ENCODE assay signal across 22 cellular contexts in genomic region chr5:138790684-138791083, GRCh38. TPM values are rescaled to one million over a fixed set of nuclear protein-coding genes. Genes with fewer than 3 reads are reported as not detected.
DNase-seq lines count a peak whose midpoint lies in the region; ATAC-seq, FAIRE-seq and TF ChIP-seq lines count a peak whose summit lies in the region.
"Had no signal": no experiment of that assay in that cellular context is flagged by ENCODE, and none has a peak within 500 bp of the region (broad histone marks: within the 10 kb centered on the region; RNA-seq: fewer than 3 reads in every experiment).

No MANE protein-coding gene starts in this region.

- H3K27ac ChIP-seq in WERI-Rb-1, result no peak overlapping the region
- H3K27ac ChIP-seq: hepatocyte, KMS-11, upper lobe of left lung had no signal

- no peaks in the 10 kb centered on the region for H3K36me3 Mint-ChIP-seq in activated CD4-positive, alpha-beta T cell treated with anti-CD3 and anti-CD28 coated beads for 36 hours (ENCODE audit: low read depth)
- H3K36me3 Mint-ChIP-seq in glutamatergic neuron (ENCODE audit: unreplicated experiment) (peaks cover 4% of the 10 kb centered on the region), progenitor cell of endocrine pancreas (ENCODE audit: insufficient read depth) (peaks cover 14% of the 10 kb centered on the region)

- peak; percentile 39 for ATAC-seq in activated CD4-positive, alpha-beta T cell treated with anti-CD3 and anti-CD28 coated beads for 36 hours

- intact Hi-C loops in activated CD4-positive, alpha-beta T cell treated with anti-CD3 and anti-CD28 coated beads for 36 hours (cut with DNase I, micrococcal nuclease), result no loop called here

- H3K4me3 Mint-ChIP-seq in activated CD4-positive, alpha-beta T cell treated with anti-CD3 and anti-CD28 coated beads for 36 hours, result no peak overlapping the region
- no peak overlapping the region for H3K4me3 Mint-ChIP-seq in glutamatergic neuron (ENCODE audit: unreplicated experiment)
- no peak overlapping the region for H3K4me3 Mint-ChIP-seq in progenitor cell of endocrine pancreas (ENCODE audit: low read depth)
- H3K4me3 Mint-ChIP-seq: CD8-positive, alpha-beta memory T cell had no signal

- POLR2A ChIA-PET in activated CD4-positive, alpha-beta T cell treated with anti-CD3 and anti-CD28 coated beads for 36 hours (lab: Charles Lee), result no interaction called here

- CTCF ChIA-PET in activated CD4-positive, alpha-beta T cell treated with anti-CD3 and anti-CD28 coated beads for 36 hours (lab: Charles Lee), result interaction anchor here (0.7 to 1.6 kb wide), 9 partner anchors 9 to 522 kb away, joined by 3 to 6 read pairs (median 3); no protein-coding TSS in a partner anchor

- H3K27ac Mint-ChIP-seq in activated CD4-positive, alpha-beta T cell treated with anti-CD3 and anti-CD28 coated beads for 36 hours, result no peak overlapping the region
- H3K27ac Mint-ChIP-seq in glutamatergic neuron (ENCODE audit: unreplicated experiment) (peak overlapping the region; percentile 68), progenitor cell of endocrine pancreas (peak overlapping the region; percentile 76)

- H3K36me3 ChIP-seq in WERI-Rb-1, result peaks cover 16% of the 10 kb centered on the region

- no peaks in the 10 kb centered on the region for H3K9me3 Mint-ChIP-seq in activated CD4-positive, alpha-beta T cell treated with anti-CD3 and anti-CD28 coated beads for 36 hours (ENCODE audit: low read depth)
- peaks cover 6% of the 10 kb centered on the region for H3K9me3 Mint-ChIP-seq in glutamatergic neuron (ENCODE audit: unreplicated experiment)
- no peaks in the 10 kb centered on the region for H3K9me3 Mint-ChIP-seq in progenitor cell of endocrine pancreas (ENCODE audit: low read depth)

- peaks cover 21% of the 10 kb centered on the region for H3K4me1 Mint-ChIP-seq in activated CD4-positive, alpha-beta T cell treated with anti-CD3 and anti-CD28 coated beads for 36 hours
- peaks cover 46% of the 10 kb centered on the region for H3K4me1 Mint-ChIP-seq in glutamatergic neuron (ENCODE audit: low read depth, unreplicated experiment)
- H3K4me1 Mint-ChIP-seq in progenitor cell of endocrine pancreas (ENCODE audit: low read depth), result peaks cover 19% of the 10 kb centered on the region

- H3K9me3 ChIP-seq in WERI-Rb-1 (ENCODE audit: severe bottlenecking), result no peaks in the 10 kb centered on the region
- H3K9me3 ChIP-seq: upper lobe of left lung had no signal

- no peak for DNase-seq in activated CD4-positive, alpha-beta T cell treated with anti-CD3 and anti-CD28 coated beads for 36 hours
- DNase-seq in activated CD4-positive, alpha-beta T cell treated with anti-CD3 and anti-CD28 coated beads for 4 hours, result no peak
- DNase-seq in M059J (ENCODE audit: low read depth) (peak; percentile 43), glutamatergic neuron (no peak), progenitor cell of endocrine pancreas (ENCODE audit: low spot score, unreplicated experiment) (no peak), GM12891 (ENCODE audit: insufficient read length, low spot score) (no peak), WERI-Rb-1 (no peak)
- no peak for DNase-seq in stimulated activated naive CD4-positive, alpha-beta T cell (lab: John Stamatoyannopoulos, UW)
- DNase-seq: activated CD4-positive, alpha-beta T cell treated with anti-CD3 and anti-CD28 coated beads for 48 hours; activated effector memory CD4-positive, alpha-beta T cell treated with anti-CD3 and anti-CD28 coated beads, Interleukin-2, amount 50 U/mL, for 16 hours; CD8-positive, alpha-beta memory T cell; MV-4-11; NCI-H187; NCI-H2227 treated with DMSO at 0.1 percent for 48 hours; NCI-H774; stimulated activated CD4-positive, alpha-beta T cell treated with anti-CD3 and anti-CD28 coated beads, Interleukin-12 subunit alpha, Interleukin-12 subunit beta, amount 100 ng/mL, for 4 hours; upper lobe of left lung had no signal

- H3K27me3 Mint-ChIP-seq in activated CD4-positive, alpha-beta T cell treated with anti-CD3 and anti-CD28 coated beads for 36 hours, result peaks cover 48% of the 10 kb centered on the region
- H3K27me3 Mint-ChIP-seq in glutamatergic neuron (ENCODE audit: unreplicated experiment) (peaks cover 3% of the 10 kb centered on the region), progenitor cell of endocrine pancreas (no peaks in the 10 kb centered on the region)

- FAIRE-seq in GM12891 (lab: Jason Lieb, UNC), result no peak
- FAIRE-seq: endothelial cell of umbilical vein, islet of Langerhans had no signal

- no peak overlapping the region for H3K4me3 ChIP-seq in WERI-Rb-1 (ENCODE audit: low read depth, low read length)
- H3K4me3 ChIP-seq: hepatocyte, lung, upper lobe of left lung had no signal

- TF ChIP-seq CTCF in glutamatergic neuron (IDR thresholded peaks at IDR 0.05; ENCODE audit: partially characterized antibody, unreplicated experiment) (no peak), progenitor cell of endocrine pancreas (IDR thresholded peaks at IDR 0.05; ENCODE audit: unreplicated experiment) (no peak), WERI-Rb-1 (IDR thresholded peaks at IDR 0.05; ENCODE audit: low read depth, low read length) (no peak)

- TF ChIP-seq POLR2A in GM12891 (IDR thresholded peaks at IDR 0.05; ENCODE audit: low read depth, low read length), result no peak

- no peaks in the 10 kb centered on the region for H3K27me3 ChIP-seq in WERI-Rb-1 (ENCODE audit: insufficient read depth, low read depth, severe bottlenecking)
- H3K27me3 ChIP-seq: hepatocyte, upper lobe of left lung had no signal

TF ChIP-seq in GM12891, 5 proteins besides CTCF, POLR2A, EP300 and RAD21:
- TF ChIP-seq TAF1 (IDR thresholded peaks at IDR 0.05; ENCODE audit: low read depth, low read length) (no peak), POU2F2 (IDR thresholded peaks at IDR 0.05; ENCODE audit: low read depth, low read length) (no peak), SPI1 (IDR thresholded peaks at IDR 0.05; ENCODE audit: low read depth, low read length) (no peak), POLR2AphosphoS5 (IDR thresholded peaks at IDR 0.05; ENCODE audit: low read depth, low read length) (no peak), PAX5 (IDR thresholded peaks at IDR 0.05; ENCODE audit: insufficient read depth, low read length, severe bottlenecking) (no peak)

RNA-seq across cellular contexts. Expression of gene CTNNA1, which starts 37.5 kb away (rescaled TPM):
- 10 to 100 TPM; 78.8 to 86.7 TPM for total RNA-seq in activated CD4-positive, alpha-beta T cell treated with anti-CD3 and anti-CD28 coated beads for 36 hours
- 184 and 277 TPM in 2 replicates for total RNA-seq in M059J (2014; rRNA removed; shearing (Covaris generic))
- 598 TPM for total RNA-seq in glutamatergic neuron (ENCODE audit: unreplicated experiment)
- total RNA-seq in progenitor cell of endocrine pancreas, result 384 and 394 TPM in 2 replicates
- 50.5 TPM for polyA plus RNA-seq in GM12891 (2012; ENCODE audit: low read depth, missing spikeins)
